1 cellular context compared by ENCODE assay signal in the genomic region with DNA sequence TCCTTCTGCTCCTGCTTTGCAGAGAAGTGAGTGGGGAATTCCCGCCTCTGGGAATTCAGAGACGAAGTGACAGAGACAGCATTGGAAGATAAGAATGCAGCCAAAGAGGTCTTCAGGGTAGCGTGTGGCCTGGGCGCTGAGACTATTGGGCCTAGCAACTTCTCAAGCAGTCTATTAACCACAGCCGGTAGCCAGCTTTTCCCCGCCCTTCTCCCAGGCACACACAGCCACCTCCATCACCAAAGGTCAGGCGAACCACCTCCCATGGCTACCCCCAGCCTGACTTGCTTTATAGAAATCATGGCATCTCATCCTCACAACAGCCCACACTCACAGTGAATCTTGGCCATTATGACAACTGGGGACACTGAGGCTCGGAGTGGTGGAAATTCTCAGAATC.
TF ChIP-seq lines count a peak whose summit lies in the region.

No MANE protein-coding gene starts in this region.

TF ChIP-seq in IMR-90, 13 proteins besides CTCF, POLR2A, EP300 and RAD21:
- TF ChIP-seq, protein P1, sequence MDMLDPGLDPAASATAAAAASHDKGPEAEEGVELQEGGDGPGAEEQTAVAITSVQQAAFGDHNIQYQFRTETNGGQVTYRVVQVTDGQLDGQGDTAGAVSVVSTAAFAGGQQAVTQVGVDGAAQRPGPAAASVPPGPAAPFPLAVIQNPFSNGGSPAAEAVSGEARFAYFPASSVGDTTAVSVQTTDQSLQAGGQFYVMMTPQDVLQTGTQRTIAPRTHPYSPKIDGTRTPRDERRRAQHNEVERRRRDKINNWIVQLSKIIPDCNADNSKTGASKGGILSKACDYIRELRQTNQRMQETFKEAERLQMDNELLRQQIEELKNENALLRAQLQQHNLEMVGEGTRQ (IDR thresholded peaks at IDR 0.05; ENCODE audit: low read depth, low read length), result no peak
- TF ChIP-seq CEBPB (IDR thresholded peaks at IDR 0.05; ENCODE audit: low read depth, low read length), result no peak
- no peak for TF ChIP-seq FOS (IDR thresholded peaks at IDR 0.05; ENCODE audit: low read depth, low read length)
- TF ChIP-seq MAFK (IDR thresholded peaks at IDR 0.05; ENCODE audit: low read depth, low read length), result no peak
- no peak for TF ChIP-seq BHLHE40 (IDR thresholded peaks at IDR 0.05; ENCODE audit: low read depth, low read length)
- no peak for TF ChIP-seq NFE2L2 (IDR thresholded peaks at IDR 0.05; ENCODE audit: low read depth, low read length)
- TF ChIP-seq CHD1 (IDR thresholded peaks at IDR 0.05; ENCODE audit: low read depth, low read length), result no peak
- no peak for TF ChIP-seq RFX5 (IDR thresholded peaks at IDR 0.05; ENCODE audit: low read depth, low read length)
- no peak for TF ChIP-seq MXI1 (IDR thresholded peaks at IDR 0.05; ENCODE audit: borderline replicate concordance, low read depth, low read length)
- TF ChIP-seq SMC3 (IDR thresholded peaks at IDR 0.05; ENCODE audit: low read depth, low read length), result no peak
- no peak for TF ChIP-seq RCOR1 (IDR thresholded peaks at IDR 0.05; ENCODE audit: insufficient replicate concordance, low read length)
- TF ChIP-seq, protein P2, sequence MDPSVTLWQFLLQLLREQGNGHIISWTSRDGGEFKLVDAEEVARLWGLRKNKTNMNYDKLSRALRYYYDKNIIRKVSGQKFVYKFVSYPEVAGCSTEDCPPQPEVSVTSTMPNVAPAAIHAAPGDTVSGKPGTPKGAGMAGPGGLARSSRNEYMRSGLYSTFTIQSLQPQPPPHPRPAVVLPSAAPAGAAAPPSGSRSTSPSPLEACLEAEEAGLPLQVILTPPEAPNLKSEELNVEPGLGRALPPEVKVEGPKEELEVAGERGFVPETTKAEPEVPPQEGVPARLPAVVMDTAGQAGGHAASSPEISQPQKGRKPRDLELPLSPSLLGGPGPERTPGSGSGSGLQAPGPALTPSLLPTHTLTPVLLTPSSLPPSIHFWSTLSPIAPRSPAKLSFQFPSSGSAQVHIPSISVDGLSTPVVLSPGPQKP (IDR thresholded peaks at IDR 0.05; ENCODE audit: borderline replicate concordance, low read depth, low read length), result no peak
- TF ChIP-seq MAZ (IDR thresholded peaks at IDR 0.05; ENCODE audit: borderline replicate concordance, low read depth, low read length), result no peak
